ENCODE assay signal across 23 cellular contexts in genomic region chr2:106275971-106276370, GRCh38.
"Had no signal": no experiment of that assay in that cellular context is flagged by ENCODE, and none has a peak within 500 bp of the region (broad histone marks: within the 10 kb centered on the region; RNA-seq: fewer than 3 reads in every experiment).

No MANE protein-coding gene starts in this region.

- H3K9ac ChIP-seq: SK-N-SH had no signal

- H3K27ac ChIP-seq: RWPE1 had no signal

- H3K4me3 ChIP-seq: MG63 had no signal

- H3K36me3 ChIP-seq: MG63 had no signal

- DNase-seq: Karpas-422, KG1, MG63, NCI-H1092, NCI-H1105 treated with DMSO at 0.1 percent for 48 hours, NCI-H1417 treated with DMSO at 0.1 percent for 48 hours, NCI-H146, NCI-H1694 treated with DMSO at 0.1 percent for 48 hours, NCI-H1930, NCI-H2081, NCI-H2107, NCI-H226, NCI-H446, NCI-H510A, NCI-H524 treated with DMSO at 0.1 percent for 48 hours, NCI-H69, NCI-H774, PC-3, SHP77, SK-N-SH, SW 1271 had no signal

- H3K27me3 ChIP-seq: MG63 had no signal

- ATAC-seq: Panc1, PC-3 had no signal

- H3K4me2 ChIP-seq: SK-N-SH had no signal

- H3K9me3 ChIP-seq: MG63, SK-N-SH had no signal
